Comparison of ENCODE assay signal across 2 cellular contexts in the genomic region with DNA sequence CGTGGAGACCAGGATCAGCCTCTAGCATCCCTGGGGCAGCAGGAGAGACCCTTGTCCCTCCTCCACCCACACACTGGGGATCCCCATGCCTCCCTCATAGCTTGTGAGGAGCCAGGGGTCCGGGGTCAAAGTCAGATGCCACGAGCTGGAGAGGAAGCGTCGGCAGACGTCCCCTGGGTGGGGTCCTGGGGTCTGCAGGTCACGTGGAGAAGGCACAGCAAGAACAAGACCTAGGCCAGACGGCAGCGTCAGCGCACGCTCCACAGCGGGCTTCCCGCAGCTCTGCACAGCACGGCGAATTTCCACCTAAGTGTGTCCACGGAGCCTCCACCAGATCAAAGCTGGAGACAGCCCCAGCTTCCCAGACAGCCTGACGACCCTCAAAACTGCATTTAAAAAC.
TF ChIP-seq lines count a peak whose summit lies in the region.

No MANE protein-coding gene starts in this region.

TF ChIP-seq in A549, 52 proteins besides CTCF, POLR2A, EP300 and RAD21:
- TF ChIP-seq, protein P1, sequence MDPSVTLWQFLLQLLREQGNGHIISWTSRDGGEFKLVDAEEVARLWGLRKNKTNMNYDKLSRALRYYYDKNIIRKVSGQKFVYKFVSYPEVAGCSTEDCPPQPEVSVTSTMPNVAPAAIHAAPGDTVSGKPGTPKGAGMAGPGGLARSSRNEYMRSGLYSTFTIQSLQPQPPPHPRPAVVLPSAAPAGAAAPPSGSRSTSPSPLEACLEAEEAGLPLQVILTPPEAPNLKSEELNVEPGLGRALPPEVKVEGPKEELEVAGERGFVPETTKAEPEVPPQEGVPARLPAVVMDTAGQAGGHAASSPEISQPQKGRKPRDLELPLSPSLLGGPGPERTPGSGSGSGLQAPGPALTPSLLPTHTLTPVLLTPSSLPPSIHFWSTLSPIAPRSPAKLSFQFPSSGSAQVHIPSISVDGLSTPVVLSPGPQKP (IDR thresholded peaks at IDR 0.05; ENCODE audit: low read depth, low read length) = no peak
- peak; percentile 22; the same call in 1 of the 2 replicates for TF ChIP-seq POLR2AphosphoS2 (conservative IDR thresholded peaks at IDR 0.05; ENCODE audit: low read length)
- no peak for TF ChIP-seq TP53 (CRISPR knock-in tag; IDR thresholded peaks at IDR 0.05)

TF ChIP-seq in GM23338, 12 proteins besides CTCF, POLR2A, EP300 and RAD21 (continued from another document):
- no peak for TF ChIP-seq EZH2 (IDR thresholded peaks at IDR 0.05; ENCODE audit: low read depth, unreplicated experiment)
- TF ChIP-seq, protein P2, sequence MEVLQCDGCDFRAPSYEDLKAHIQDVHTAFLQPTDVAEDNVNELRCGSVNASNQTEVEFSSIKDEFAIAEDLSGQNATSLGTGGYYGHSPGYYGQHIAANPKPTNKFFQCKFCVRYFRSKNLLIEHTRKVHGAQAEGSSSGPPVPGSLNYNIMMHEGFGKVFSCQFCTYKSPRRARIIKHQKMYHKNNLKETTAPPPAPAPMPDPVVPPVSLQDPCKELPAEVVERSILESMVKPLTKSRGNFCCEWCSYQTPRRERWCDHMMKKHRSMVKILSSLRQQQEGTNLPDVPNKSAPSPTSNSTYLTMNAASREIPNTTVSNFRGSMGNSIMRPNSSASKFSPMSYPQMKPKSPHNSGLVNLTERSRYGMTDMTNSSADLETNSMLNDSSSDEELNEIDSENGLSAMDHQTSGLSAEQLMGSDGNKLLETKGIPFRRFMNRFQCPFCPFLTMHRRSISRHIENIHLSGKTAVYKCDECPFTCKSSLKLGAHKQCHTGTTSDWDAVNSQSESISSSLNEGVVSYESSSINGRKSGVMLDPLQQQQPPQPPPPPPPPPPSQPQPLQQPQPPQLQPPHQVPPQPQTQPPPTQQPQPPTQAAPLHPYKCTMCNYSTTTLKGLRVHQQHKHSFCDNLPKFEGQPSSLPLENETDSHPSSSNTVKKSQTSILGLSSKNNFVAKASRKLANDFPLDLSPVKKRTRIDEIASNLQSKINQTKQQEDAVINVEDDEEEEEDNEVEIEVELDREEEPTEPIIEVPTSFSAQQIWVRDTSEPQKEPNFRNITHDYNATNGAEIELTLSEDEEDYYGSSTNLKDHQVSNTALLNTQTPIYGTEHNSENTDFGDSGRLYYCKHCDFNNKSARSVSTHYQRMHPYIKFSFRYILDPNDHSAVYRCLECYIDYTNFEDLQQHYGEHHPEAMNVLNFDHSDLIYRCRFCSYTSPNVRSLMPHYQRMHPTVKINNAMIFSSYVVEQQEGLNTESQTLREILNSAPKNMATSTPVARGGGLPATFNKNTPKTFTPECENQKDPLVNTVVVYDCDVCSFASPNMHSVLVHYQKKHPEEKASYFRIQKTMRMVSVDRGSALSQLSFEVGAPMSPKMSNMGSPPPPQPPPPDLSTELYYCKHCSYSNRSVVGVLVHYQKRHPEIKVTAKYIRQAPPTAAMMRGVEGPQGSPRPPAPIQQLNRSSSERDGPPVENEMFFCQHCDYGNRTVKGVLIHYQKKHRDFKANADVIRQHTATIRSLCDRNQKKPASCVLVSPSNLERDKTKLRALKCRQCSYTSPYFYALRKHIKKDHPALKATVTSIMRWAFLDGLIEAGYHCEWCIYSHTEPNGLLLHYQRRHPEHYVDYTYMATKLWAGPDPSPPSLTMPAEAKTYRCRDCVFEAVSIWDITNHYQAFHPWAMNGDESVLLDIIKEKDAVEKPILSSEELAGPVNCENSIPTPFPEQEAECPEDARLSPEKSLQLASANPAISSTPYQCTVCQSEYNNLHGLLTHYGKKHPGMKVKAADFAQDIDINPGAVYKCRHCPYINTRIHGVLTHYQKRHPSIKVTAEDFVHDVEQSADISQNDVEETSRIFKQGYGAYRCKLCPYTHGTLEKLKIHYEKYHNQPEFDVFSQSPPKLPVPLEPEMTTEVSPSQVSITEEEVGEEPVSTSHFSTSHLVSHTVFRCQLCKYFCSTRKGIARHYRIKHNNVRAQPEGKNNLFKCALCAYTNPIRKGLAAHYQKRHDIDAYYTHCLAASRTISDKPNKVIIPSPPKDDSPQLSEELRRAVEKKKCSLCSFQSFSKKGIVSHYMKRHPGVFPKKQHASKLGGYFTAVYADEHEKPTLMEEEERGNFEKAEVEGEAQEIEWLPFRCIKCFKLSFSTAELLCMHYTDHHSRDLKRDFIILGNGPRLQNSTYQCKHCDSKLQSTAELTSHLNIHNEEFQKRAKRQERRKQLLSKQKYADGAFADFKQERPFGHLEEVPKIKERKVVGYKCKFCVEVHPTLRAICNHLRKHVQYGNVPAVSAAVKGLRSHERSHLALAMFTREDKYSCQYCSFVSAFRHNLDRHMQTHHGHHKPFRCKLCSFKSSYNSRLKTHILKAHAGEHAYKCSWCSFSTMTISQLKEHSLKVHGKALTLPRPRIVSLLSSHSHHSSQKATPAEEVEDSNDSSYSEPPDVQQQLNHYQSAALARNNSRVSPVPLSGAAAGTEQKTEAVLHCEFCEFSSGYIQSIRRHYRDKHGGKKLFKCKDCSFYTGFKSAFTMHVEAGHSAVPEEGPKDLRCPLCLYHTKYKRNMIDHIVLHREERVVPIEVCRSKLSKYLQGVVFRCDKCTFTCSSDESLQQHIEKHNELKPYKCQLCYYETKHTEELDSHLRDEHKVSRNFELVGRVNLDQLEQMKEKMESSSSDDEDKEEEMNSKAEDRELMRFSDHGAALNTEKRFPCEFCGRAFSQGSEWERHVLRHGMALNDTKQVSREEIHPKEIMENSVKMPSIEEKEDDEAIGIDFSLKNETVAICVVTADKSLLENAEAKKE (CRISPR knock-in tag; IDR thresholded peaks at IDR 0.05) = no peak
- TF ChIP-seq NANOG (IDR thresholded peaks at IDR 0.05; ENCODE audit: borderline replicate concordance) = no peak
- no peak for TF ChIP-seq STAT1 (IDR thresholded peaks at IDR 0.05; ENCODE audit: unreplicated experiment)
- TF ChIP-seq POLR2AphosphoS5 (IDR thresholded peaks at IDR 0.05; ENCODE audit: low read depth) = no peak
- TF ChIP-seq, protein P3, sequence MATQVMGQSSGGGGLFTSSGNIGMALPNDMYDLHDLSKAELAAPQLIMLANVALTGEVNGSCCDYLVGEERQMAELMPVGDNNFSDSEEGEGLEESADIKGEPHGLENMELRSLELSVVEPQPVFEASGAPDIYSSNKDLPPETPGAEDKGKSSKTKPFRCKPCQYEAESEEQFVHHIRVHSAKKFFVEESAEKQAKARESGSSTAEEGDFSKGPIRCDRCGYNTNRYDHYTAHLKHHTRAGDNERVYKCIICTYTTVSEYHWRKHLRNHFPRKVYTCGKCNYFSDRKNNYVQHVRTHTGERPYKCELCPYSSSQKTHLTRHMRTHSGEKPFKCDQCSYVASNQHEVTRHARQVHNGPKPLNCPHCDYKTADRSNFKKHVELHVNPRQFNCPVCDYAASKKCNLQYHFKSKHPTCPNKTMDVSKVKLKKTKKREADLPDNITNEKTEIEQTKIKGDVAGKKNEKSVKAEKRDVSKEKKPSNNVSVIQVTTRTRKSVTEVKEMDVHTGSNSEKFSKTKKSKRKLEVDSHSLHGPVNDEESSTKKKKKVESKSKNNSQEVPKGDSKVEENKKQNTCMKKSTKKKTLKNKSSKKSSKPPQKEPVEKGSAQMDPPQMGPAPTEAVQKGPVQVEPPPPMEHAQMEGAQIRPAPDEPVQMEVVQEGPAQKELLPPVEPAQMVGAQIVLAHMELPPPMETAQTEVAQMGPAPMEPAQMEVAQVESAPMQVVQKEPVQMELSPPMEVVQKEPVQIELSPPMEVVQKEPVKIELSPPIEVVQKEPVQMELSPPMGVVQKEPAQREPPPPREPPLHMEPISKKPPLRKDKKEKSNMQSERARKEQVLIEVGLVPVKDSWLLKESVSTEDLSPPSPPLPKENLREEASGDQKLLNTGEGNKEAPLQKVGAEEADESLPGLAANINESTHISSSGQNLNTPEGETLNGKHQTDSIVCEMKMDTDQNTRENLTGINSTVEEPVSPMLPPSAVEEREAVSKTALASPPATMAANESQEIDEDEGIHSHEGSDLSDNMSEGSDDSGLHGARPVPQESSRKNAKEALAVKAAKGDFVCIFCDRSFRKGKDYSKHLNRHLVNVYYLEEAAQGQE (IDR thresholded peaks at IDR 0.05; ENCODE audit: unreplicated experiment) = no peak
